ENCODE assay signal across 1 cellular context in the genomic region with DNA sequence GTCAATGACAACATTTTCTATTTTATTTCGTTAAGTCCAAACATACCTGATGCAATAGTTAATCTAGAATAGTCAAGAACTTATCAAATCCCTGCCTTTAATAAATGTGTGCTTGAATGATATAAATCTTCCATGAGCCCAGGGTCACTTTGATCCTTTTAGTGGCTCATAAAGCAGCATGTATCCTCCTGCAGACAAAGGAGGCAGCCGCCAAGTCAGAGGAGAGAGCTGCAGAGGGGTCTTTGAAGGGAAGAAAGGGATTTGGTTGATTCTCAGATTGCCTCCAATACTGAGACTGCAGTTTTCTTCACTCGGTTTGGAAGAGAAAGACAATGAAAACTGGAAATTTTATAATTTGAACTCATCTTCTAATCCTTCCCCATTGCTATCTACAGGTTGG.
TF ChIP-seq lines count a peak whose summit lies in the region.

No MANE protein-coding gene starts in this region.

TF ChIP-seq in WTC11, 78 proteins besides CTCF, POLR2A, EP300 and RAD21 (continued from another document):
- TF ChIP-seq HMGXB4 (CRISPR knock-in tag; IDR thresholded peaks at IDR 0.05): no peak
